Comparison of ENCODE assay signal across 8 cellular contexts in genomic region chr17:50139950-50140885, GRCh38. TPM values are rescaled to one million over a fixed set of nuclear protein-coding genes. Genes with fewer than 3 reads are reported as not detected.
A peak's percentile ranks its signal among the peaks of the same experiment; 100 is the strongest.
DNase-seq lines count a peak whose midpoint lies in the region; ATAC-seq and TF ChIP-seq lines count a peak whose summit lies in the region.

No MANE protein-coding gene starts in this region.

- intact Hi-C loops in Panc1 (cut with micrococcal nuclease; ENCODE audit: unreplicated experiment), result loop anchor here (1.0 kb wide), 1 partner anchor 21 kb away; no protein-coding TSS in a partner anchor

- H3K27ac Mint-ChIP-seq in neural crest cell (ENCODE audit: unreplicated experiment), result peak overlapping the region; percentile 57

- H3K27me3 ChIP-seq in Panc1 (ENCODE audit: control insufficient read depth, insufficient read depth, low read length) (no peaks in the 10 kb centered on the region), fibroblast of lung (ENCODE audit: control insufficient read depth, insufficient read depth, low read length) (no peaks in the 10 kb centered on the region)

- peak overlapping the region; percentile 79 for H3K4me3 Mint-ChIP-seq in neural crest cell

- no peaks in the 10 kb centered on the region for H3K9me3 Mint-ChIP-seq in neural crest cell

- TF ChIP-seq CTCF in Panc1 (IDR thresholded peaks at IDR 0.05) (peak; percentile 98), fibroblast of lung (conservative IDR thresholded peaks at IDR 0.05 in 1 of 2, IDR thresholded peaks at IDR 0.05 in 1 of 2; ENCODE audit: low read depth in 1 of 2, low read length in 2 of 2) (peak; percentile 51 to 93), neural crest cell (conservative IDR thresholded peaks at IDR 0.05) (peak; percentile 91)

- H3K4me3 ChIP-seq in Panc1 (ENCODE audit: low read depth in 2 of 2, low read length in 2 of 2), result no peak overlapping the region
- H3K4me3 ChIP-seq in fibroblast of lung (replicated peaks in 1 of 4; ENCODE audit: control extremely low read depth in 1 of 4, insufficient read depth in 1 of 4, low read depth in 3 of 4, low read length in 4 of 4), result no peak overlapping the region

- H3K36me3 ChIP-seq in Panc1 (ENCODE audit: control insufficient read depth, insufficient read depth, low read length) (peaks cover 27% of the 10 kb centered on the region), fibroblast of lung (ENCODE audit: control insufficient read depth, insufficient read depth, low read length) (peaks cover 63% of the 10 kb centered on the region)

- H4K20me1 ChIP-seq in fibroblast of lung (ENCODE audit: control insufficient read depth, extremely low read depth, insufficient read depth, low read length), result no peaks in the 10 kb centered on the region

- in situ Hi-C loops in Panc1 (cut with HindIII; ENCODE audit: low pct_unique_long_range_greater_than_20kb, low sequenced_read_pairs), result no loop called here

- peaks cover 28% of the 10 kb centered on the region for H3K36me3 Mint-ChIP-seq in neural crest cell (ENCODE audit: low read depth)

- peaks cover 30% of the 10 kb centered on the region for H3K79me2 ChIP-seq in fibroblast of lung (ENCODE audit: control insufficient read depth, insufficient read depth, low read length)

- no peak overlapping the region for H3K9ac ChIP-seq in fibroblast of lung (ENCODE audit: insufficient read depth, low read length)

- no peak overlapping the region for H2AFZ ChIP-seq in fibroblast of lung (ENCODE audit: low read length)

- H3K9me3 ChIP-seq in Panc1 (ENCODE audit: control insufficient read depth, insufficient read depth, low read depth, low read length) (no peaks in the 10 kb centered on the region), fibroblast of lung (ENCODE audit: control insufficient read depth, insufficient read depth, low read depth, low read length) (no peaks in the 10 kb centered on the region)

- POLR2A ChIA-PET in Panc1 (lab: Charles Lee), result interaction anchor here (0.6 to 1.2 kb wide), 2 partner anchors 10 to 12 kb away, joined by 3 to 12 read pairs; partner anchors contain the start of gene PPP1R9B

- H3K4me2 ChIP-seq in fibroblast of lung (ENCODE audit: extremely low read depth, insufficient read depth, low read length), result no peak overlapping the region

- ATAC-seq in HG03135 (IDR thresholded peaks at IDR 0.05; ENCODE audit: unreplicated experiment) (peak; percentile 47), Panc1 (peak; percentile 89), GM21367 (IDR thresholded peaks at IDR 0.05; ENCODE audit: unreplicated experiment) (no peak)

- peaks cover 14% of the 10 kb centered on the region for H3K4me1 Mint-ChIP-seq in neural crest cell

- CTCF ChIA-PET in Panc1 (lab: Charles Lee), result interaction anchor here (0.5 to 0.6 kb wide), 2 partner anchors 20 to 897 kb away, joined by 3 to 6 read pairs; no protein-coding TSS in a partner anchor

- peak; percentile 57 for DNase-seq in GF-D8 (lab: John Stamatoyannopoulos, UW)
- DNase-seq in Panc1 (ENCODE audit: low read depth, low spot score), result no peak
- peak; percentile 83 to 88 for DNase-seq in activated T-cell treated with anti-CD3 and anti-CD28 coated beads, Interleukin-2, amount 50 U/mL, for 48 hours
- peak; percentile 68 to 77 for DNase-seq in fibroblast of lung (ENCODE audit: low read depth in 2 of 2)
- peak; percentile 78 for DNase-seq in neural crest cell (ENCODE audit: low read depth, low spot score)
- peak; percentile 69 for DNase-seq in superior temporal gyrus (ENCODE audit: extremely low spot score)

- H3K27ac ChIP-seq in Panc1 (ENCODE audit: low read length) (no peak overlapping the region; the same call in 1 of the 2 replicates), fibroblast of lung (ENCODE audit: insufficient read depth, low read length) (peak overlapping the region; percentile 28)

- peaks cover 2% of the 10 kb centered on the region for H3K27me3 Mint-ChIP-seq in neural crest cell (ENCODE audit: low read depth)

- BruUV-seq in Panc1 (replicated peaks; lab: Mats Ljungman, UMichigan), result no TSS peak

- H3K4me1 ChIP-seq in Panc1 (ENCODE audit: control insufficient read depth, insufficient read depth, low read length), result peaks cover 6% of the 10 kb centered on the region; the same call in 1 of the 2 replicates
- peaks cover 3% of the 10 kb centered on the region for H3K4me1 ChIP-seq in fibroblast of lung (ENCODE audit: control insufficient read depth, extremely low read depth, insufficient read depth, low read length)

RNA-seq across cellular contexts. Expression of gene SAMD14, which starts 10.3 kb away (rescaled TPM):
- total RNA-seq in Panc1 (2021; ENCODE audit: unreplicated experiment) (6.9 TPM), fibroblast of lung (2.1 and 2.3 TPM in 2 replicates), neural crest cell (26.1 and 28.7 TPM in 2 replicates)
- polyA plus RNA-seq in Panc1 (2012; ENCODE audit: insufficient read length), result 8.6 TPM
- polyA plus RNA-seq in fibroblast of lung, result 1.4 and 3.8 TPM in 2 replicates
- polyA plus RNA-seq in fibroblast of lung (2012), result 6.5 and 13.5 TPM in 2 replicates
- polyA minus RNA-seq in fibroblast of lung (ENCODE audit: low replicate concordance), result 2.1 and 14.8 TPM in 2 replicates

RNA-seq across cellular contexts. Expression of gene PPP1R9B, which starts 10.3 kb away (rescaled TPM):
- total RNA-seq in Panc1 (2021; ENCODE audit: unreplicated experiment) (114 TPM), fibroblast of lung (41.5 and 45.5 TPM in 2 replicates), neural crest cell (67.1 and 68.8 TPM in 2 replicates)
- 149 TPM for polyA plus RNA-seq in Panc1 (2012; ENCODE audit: insufficient read length)
- 22.1 and 26.0 TPM in 2 replicates for polyA plus RNA-seq in fibroblast of lung
- polyA plus RNA-seq in fibroblast of lung (2012), result 37.9 and 40.6 TPM in 2 replicates
- 25.3 and 28.3 TPM in 2 replicates for polyA minus RNA-seq in fibroblast of lung (ENCODE audit: low replicate concordance)

RNA-seq across cellular contexts. Expression of gene SGCA, which starts 25.6 kb away (rescaled TPM):
- total RNA-seq in Panc1 (2021; ENCODE audit: unreplicated experiment), result not detected
- not detected for polyA plus RNA-seq in Panc1 (2012; ENCODE audit: insufficient read length)
- 4.1 and 4.3 TPM in 2 replicates for total RNA-seq in fibroblast of lung
- polyA plus RNA-seq in fibroblast of lung, result 1.4 and 1.6 TPM in 2 replicates
- 5.2 and 8.8 TPM in 2 replicates for polyA plus RNA-seq in fibroblast of lung (2012)
- polyA minus RNA-seq in fibroblast of lung (ENCODE audit: low replicate concordance), result 1.7 and 5.6 TPM in 2 replicates
- not detected in 2 replicates for total RNA-seq in neural crest cell

RNA-seq across cellular contexts. Expression of gene PDK2, which starts 45.1 kb away (rescaled TPM):
- total RNA-seq in Panc1 (2021; ENCODE audit: unreplicated experiment) (46.0 TPM), fibroblast of lung (19.2 and 19.3 TPM in 2 replicates), neural crest cell (21.6 and 24.6 TPM in 2 replicates)
- polyA plus RNA-seq in Panc1 (2012; ENCODE audit: insufficient read length), result 79.3 TPM
- 41.0 and 44.6 TPM in 2 replicates for polyA plus RNA-seq in fibroblast of lung
- 27.6 and 28.3 TPM in 2 replicates for polyA plus RNA-seq in fibroblast of lung (2012)
- 178 and 230 TPM in 2 replicates for polyA minus RNA-seq in fibroblast of lung (ENCODE audit: low replicate concordance)
